Comparison of ENCODE assay signal across 17 cellular contexts in the genomic region with DNA sequence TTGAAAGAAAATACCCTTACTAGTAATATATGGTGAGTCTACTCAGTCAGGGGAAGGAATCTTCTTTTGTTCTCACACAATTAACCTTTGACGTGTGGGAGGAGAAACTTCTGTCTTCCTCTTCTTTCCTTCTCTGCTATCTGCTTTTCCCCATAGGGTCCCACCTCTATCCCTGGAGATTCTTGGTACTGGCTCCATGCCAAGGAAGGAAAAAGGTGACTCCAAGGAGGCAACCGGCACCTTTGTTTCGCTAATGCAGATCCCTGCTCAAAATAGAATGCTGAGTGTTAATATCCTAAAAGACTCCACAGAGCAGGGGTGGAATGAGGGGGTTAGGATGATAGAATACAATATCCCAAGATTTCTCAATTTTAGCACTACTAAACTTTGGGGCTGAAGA.
"Had no signal": no experiment of that assay in that cellular context is flagged by ENCODE, and none has a peak within 500 bp of the region (broad histone marks: within the 10 kb centered on the region; RNA-seq: fewer than 3 reads in every experiment).

No MANE protein-coding gene starts in this region.

- H3K9me3 ChIP-seq: SK-N-SH had no signal

- DNase-seq: Karpas-422, KG1, MM.1S, NCI-H1092 treated with DMSO at 0.1 percent for 48 hours, NCI-H1436, NCI-H187, NCI-H2029, NCI-H2081 treated with DMSO at 0.1 percent for 48 hours, NCI-H2171, NCI-H524 treated with DMSO at 0.1 percent for 48 hours, NCI-H69, NCI-H774, Right ventricle myocardium superior, RPMI8226, SK-N-SH, SW 1271, T-cell had no signal
